In genomic region chr14:89701079-89702043, GRCh38 we compare ENCODE assay signal across 1 cellular context.
TF ChIP-seq lines count a peak whose summit lies in the region.

No MANE protein-coding gene starts in this region.

TF ChIP-seq in HEK293, 187 proteins besides CTCF, POLR2A, EP300 and RAD21 (continued from another document and continues in another):
- TF ChIP-seq ZNF280C (tag by site-specific recombination; IDR thresholded peaks at IDR 0.05) (no peak), ZBTB1 (tag by site-specific recombination; IDR thresholded peaks at IDR 0.05) (no peak), ZFHX2 (tag by site-specific recombination; conservative IDR thresholded peaks at IDR 0.05) (peak; percentile 48; the same call in 1 of the 2 replicates), ZNF830 (tag by site-specific recombination; IDR thresholded peaks at IDR 0.05; ENCODE audit: low read depth) (no peak), WT1 (tag by site-specific recombination; IDR thresholded peaks at IDR 0.05) (0 out of 2 replicates have a peak, but pooled peaks have one; percentile 11), ZNF132 (tag by site-specific recombination; IDR thresholded peaks at IDR 0.05; ENCODE audit: borderline replicate concordance) (no peak), ZNF660 (tag by site-specific recombination; IDR thresholded peaks at IDR 0.05) (no peak), ZNF561 (tag by site-specific recombination; IDR thresholded peaks at IDR 0.05; ENCODE audit: borderline replicate concordance) (no peak), ZNF239 (tag by site-specific recombination; IDR thresholded peaks at IDR 0.05) (no peak), BCL11A (tag by site-specific recombination; IDR thresholded peaks at IDR 0.05; ENCODE audit: low read depth) (no peak), GLIS2 (tag by site-specific recombination; IDR thresholded peaks at IDR 0.05) (peak; percentile 59; the same call in 1 of the 2 replicates), ZNF529 (tag by site-specific recombination; IDR thresholded peaks at IDR 0.05; ENCODE audit: insufficient replicate concordance) (no peak), ZNF133 (tag by site-specific recombination; IDR thresholded peaks at IDR 0.05) (no peak), ZNF404 (tag by site-specific recombination; IDR thresholded peaks at IDR 0.05) (no peak), ZNF10 (tag by site-specific recombination; IDR thresholded peaks at IDR 0.05) (peak; percentile 89), ZNF571 (tag by site-specific recombination; IDR thresholded peaks at IDR 0.05) (no peak), SETDB1 (IDR thresholded peaks at IDR 0.05; ENCODE audit: insufficient read length, low read length) (peak; percentile 59), PATZ1 (tag by site-specific recombination; IDR thresholded peaks at IDR 0.05) (no peak), ZNF112 (tag by site-specific recombination; IDR thresholded peaks at IDR 0.05) (no peak), ZFP41 (tag by site-specific recombination; IDR thresholded peaks at IDR 0.05; ENCODE audit: borderline replicate concordance) (no peak), ZNF76 (tag by site-specific recombination; IDR thresholded peaks at IDR 0.05; ENCODE audit: borderline replicate concordance, low read depth) (peak; percentile 19; the same call in 1 of the 2 replicates), ZNF335 (tag by site-specific recombination; conservative IDR thresholded peaks at IDR 0.05) (peak; percentile 51), ZNF24 (tag by site-specific recombination; IDR thresholded peaks at IDR 0.05) (no peak), ZNF658 (tag by site-specific recombination; IDR thresholded peaks at IDR 0.05) (no peak), ZBTB21 (tag by site-specific recombination; IDR thresholded peaks at IDR 0.05) (no peak), ZNF629 (tag by site-specific recombination; IDR thresholded peaks at IDR 0.05) (peak; percentile 27; the same call in 1 of the 2 replicates), ZNF555 (tag by site-specific recombination; conservative IDR thresholded peaks at IDR 0.05) (no peak), ZNF292 (tag by site-specific recombination; IDR thresholded peaks at IDR 0.05; ENCODE audit: borderline replicate concordance, low read depth) (no peak), ZFP3 (tag by site-specific recombination; IDR thresholded peaks at IDR 0.05; ENCODE audit: low read depth) (no peak), SP2 (tag by site-specific recombination; IDR thresholded peaks at IDR 0.05) (no peak), ZNF513 (tag by site-specific recombination; IDR thresholded peaks at IDR 0.05) (no peak), ZXDB (tag by site-specific recombination; IDR thresholded peaks at IDR 0.05) (0 out of 2 replicates have a peak, but pooled peaks have one; percentile 54), GLI2 (tag by site-specific recombination; IDR thresholded peaks at IDR 0.05; ENCODE audit: borderline replicate concordance, low read depth) (no peak), ZNF777 (tag by site-specific recombination; IDR thresholded peaks at IDR 0.05; ENCODE audit: borderline replicate concordance) (no peak), ZBTB26 (tag by site-specific recombination; optimal IDR thresholded peaks at IDR 0.05) (peak; percentile 35), ZNF596 (tag by site-specific recombination; IDR thresholded peaks at IDR 0.05) (no peak), KLF16 (tag by site-specific recombination; IDR thresholded peaks at IDR 0.05) (no peak; the same call in 1 of the 2 replicates), ZNF558 (tag by site-specific recombination; IDR thresholded peaks at IDR 0.05) (no peak), GLIS1 (tag by site-specific recombination; IDR thresholded peaks at IDR 0.05) (peak; percentile 58), ZSCAN30 (tag by site-specific recombination; IDR thresholded peaks at IDR 0.05) (peak; percentile 70), KLF8 (tag by site-specific recombination; IDR thresholded peaks at IDR 0.05) (0 out of 2 replicates have a peak, but pooled peaks have one; percentile 24), ZNF600 (tag by site-specific recombination; IDR thresholded peaks at IDR 0.05) (no peak), ZNF792 (tag by site-specific recombination; IDR thresholded peaks at IDR 0.05) (no peak), ZNF157 (tag by site-specific recombination; IDR thresholded peaks at IDR 0.05) (no peak), ZNF26 (tag by site-specific recombination; IDR thresholded peaks at IDR 0.05) (no peak)
- TF ChIP-seq, protein P1, sequence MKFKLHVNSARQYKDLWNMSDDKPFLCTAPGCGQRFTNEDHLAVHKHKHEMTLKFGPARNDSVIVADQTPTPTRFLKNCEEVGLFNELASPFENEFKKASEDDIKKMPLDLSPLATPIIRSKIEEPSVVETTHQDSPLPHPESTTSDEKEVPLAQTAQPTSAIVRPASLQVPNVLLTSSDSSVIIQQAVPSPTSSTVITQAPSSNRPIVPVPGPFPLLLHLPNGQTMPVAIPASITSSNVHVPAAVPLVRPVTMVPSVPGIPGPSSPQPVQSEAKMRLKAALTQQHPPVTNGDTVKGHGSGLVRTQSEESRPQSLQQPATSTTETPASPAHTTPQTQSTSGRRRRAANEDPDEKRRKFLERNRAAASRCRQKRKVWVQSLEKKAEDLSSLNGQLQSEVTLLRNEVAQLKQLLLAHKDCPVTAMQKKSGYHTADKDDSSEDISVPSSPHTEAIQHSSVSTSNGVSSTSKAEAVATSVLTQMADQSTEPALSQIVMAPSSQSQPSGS (tag by site-specific recombination; IDR thresholded peaks at IDR 0.05; ENCODE audit: low read depth): no peak
- TF ChIP-seq, protein P2, sequence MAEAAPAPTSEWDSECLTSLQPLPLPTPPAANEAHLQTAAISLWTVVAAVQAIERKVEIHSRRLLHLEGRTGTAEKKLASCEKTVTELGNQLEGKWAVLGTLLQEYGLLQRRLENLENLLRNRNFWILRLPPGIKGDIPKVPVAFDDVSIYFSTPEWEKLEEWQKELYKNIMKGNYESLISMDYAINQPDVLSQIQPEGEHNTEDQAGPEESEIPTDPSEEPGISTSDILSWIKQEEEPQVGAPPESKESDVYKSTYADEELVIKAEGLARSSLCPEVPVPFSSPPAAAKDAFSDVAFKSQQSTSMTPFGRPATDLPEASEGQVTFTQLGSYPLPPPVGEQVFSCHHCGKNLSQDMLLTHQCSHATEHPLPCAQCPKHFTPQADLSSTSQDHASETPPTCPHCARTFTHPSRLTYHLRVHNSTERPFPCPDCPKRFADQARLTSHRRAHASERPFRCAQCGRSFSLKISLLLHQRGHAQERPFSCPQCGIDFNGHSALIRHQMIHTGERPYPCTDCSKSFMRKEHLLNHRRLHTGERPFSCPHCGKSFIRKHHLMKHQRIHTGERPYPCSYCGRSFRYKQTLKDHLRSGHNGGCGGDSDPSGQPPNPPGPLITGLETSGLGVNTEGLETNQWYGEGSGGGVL (tag by site-specific recombination; IDR thresholded peaks at IDR 0.05): peak; percentile 53; the same call in 1 of the 2 replicates
- TF ChIP-seq, protein P3, sequence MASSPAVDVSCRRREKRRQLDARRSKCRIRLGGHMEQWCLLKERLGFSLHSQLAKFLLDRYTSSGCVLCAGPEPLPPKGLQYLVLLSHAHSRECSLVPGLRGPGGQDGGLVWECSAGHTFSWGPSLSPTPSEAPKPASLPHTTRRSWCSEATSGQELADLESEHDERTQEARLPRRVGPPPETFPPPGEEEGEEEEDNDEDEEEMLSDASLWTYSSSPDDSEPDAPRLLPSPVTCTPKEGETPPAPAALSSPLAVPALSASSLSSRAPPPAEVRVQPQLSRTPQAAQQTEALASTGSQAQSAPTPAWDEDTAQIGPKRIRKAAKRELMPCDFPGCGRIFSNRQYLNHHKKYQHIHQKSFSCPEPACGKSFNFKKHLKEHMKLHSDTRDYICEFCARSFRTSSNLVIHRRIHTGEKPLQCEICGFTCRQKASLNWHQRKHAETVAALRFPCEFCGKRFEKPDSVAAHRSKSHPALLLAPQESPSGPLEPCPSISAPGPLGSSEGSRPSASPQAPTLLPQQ (tag by site-specific recombination; IDR thresholded peaks at IDR 0.05): peak; percentile 64
- TF ChIP-seq, protein P4, sequence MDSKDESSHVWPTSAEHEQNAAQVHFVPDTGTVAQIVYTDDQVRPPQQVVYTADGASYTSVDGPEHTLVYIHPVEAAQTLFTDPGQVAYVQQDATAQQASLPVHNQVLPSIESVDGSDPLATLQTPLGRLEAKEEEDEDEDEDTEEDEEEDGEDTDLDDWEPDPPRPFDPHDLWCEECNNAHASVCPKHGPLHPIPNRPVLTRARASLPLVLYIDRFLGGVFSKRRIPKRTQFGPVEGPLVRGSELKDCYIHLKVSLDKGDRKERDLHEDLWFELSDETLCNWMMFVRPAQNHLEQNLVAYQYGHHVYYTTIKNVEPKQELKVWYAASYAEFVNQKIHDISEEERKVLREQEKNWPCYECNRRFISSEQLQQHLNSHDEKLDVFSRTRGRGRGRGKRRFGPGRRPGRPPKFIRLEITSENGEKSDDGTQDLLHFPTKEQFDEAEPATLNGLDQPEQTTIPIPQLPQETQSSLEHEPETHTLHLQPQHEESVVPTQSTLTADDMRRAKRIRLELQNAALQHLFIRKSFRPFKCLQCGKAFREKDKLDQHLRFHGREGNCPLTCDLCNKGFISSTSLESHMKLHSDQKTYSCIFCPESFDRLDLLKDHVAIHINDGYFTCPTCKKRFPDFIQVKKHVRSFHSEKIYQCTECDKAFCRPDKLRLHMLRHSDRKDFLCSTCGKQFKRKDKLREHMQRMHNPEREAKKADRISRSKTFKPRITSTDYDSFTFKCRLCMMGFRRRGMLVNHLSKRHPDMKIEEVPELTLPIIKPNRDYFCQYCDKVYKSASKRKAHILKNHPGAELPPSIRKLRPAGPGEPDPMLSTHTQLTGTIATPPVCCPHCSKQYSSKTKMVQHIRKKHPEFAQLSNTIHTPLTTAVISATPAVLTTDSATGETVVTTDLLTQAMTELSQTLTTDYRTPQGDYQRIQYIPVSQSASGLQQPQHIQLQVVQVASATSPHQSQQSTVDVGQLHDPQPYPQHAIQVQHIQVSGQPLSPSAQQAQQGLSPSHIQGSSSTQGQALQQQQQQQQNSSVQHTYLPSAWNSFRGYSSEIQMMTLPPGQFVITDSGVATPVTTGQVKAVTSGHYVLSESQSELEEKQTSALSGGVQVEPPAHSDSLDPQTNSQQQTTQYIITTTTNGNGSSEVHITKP (tag by site-specific recombination; IDR thresholded peaks at IDR 0.05): 0 out of 2 replicates have a peak, but pooled peaks have one; percentile 32
